In the genomic region with DNA sequence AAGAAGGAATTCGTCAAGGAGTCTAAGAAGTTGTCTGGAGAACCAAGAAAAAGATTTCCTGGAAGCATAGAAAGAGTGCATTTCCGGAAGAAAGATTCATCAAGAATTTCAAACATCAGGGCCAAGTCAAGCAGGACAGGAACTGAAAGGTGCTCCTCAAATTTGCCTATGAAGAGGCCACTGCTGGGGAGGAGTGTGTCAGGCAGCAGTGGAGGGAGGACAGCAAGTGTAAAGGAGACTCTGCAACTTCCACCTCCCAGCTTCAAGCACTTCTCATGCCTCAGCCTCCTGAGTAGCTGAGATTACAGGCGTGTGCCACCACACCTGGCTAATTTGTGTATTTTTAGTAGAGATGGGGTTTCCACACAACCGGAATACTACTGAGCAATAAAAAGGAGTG, we compare ENCODE assay signal across 6 cellular contexts.
DNase-seq lines count a peak whose midpoint lies in the region; ATAC-seq, FAIRE-seq and TF ChIP-seq lines count a peak whose summit lies in the region.
"Not testable (repeated sequence)": the region's sequence is repeated elsewhere in the genome, so short reads cannot be mapped to it uniquely, and the experiment has no call there.

No MANE protein-coding gene starts in this region.

- not testable (repeated sequence) for H3K36me3 Mint-ChIP-seq in memory B cell

- peaks cover 12% of the 10 kb centered on the region for H3K4me1 Mint-ChIP-seq in memory B cell

- TF ChIP-seq RAD21 in GM12878 (IDR thresholded peaks at IDR 0.05; ENCODE audit: insufficient read depth, low read depth, low read length) = not testable (repeated sequence)

- TF ChIP-seq CTCF in GM12865 (IDR thresholded peaks at IDR 0.05; ENCODE audit: insufficient read depth, low read depth, low read length, missing control alignments); OCI-LY7 (conservative IDR thresholded peaks at IDR 0.05; ENCODE audit: low read length); GM12878 (IDR thresholded peaks at IDR 0.05 in 2 of 3, conservative IDR thresholded peaks at IDR 0.05 in 1 of 3; ENCODE audit: control insufficient read depth in 2 of 3, extremely low read depth in 1 of 3, insufficient read depth in 1 of 3, low read depth in 3 of 3, low read length in 3 of 3): not testable (repeated sequence)

- RAD21 ChIA-PET in GM12878 (lab: Charles Lee; ENCODE audit: unreplicated experiment) = not testable (repeated sequence)

- H3K9me3 ChIP-seq in BLaER1; Karpas-422 (ENCODE audit: low read length); OCI-LY7 (ENCODE audit: low read length); GM12878 (replicated peaks; ENCODE audit: control insufficient read depth, insufficient read depth, low read length): not testable (repeated sequence)

- not testable (repeated sequence) for H3K27me3 ChIP-seq in BLaER1; Karpas-422 (ENCODE audit: low read length); GM12878 (replicated peaks in 1 of 2; ENCODE audit: control insufficient read depth in 2 of 2, insufficient read depth in 2 of 2, low read length in 1 of 2)

- not testable (repeated sequence) for H3K27ac ChIP-seq in BLaER1; Karpas-422 (ENCODE audit: low read length); OCI-LY7 (ENCODE audit: low read depth, low read length, poor library complexity, severe bottlenecking); GM12878 (ENCODE audit: control insufficient read depth, insufficient read depth)

- not testable (repeated sequence) for H3K36me3 ChIP-seq in BLaER1; Karpas-422 (ENCODE audit: insufficient read depth, low read length); OCI-LY7 (ENCODE audit: insufficient read depth, low read length); GM12878 (ENCODE audit: control insufficient read depth in 2 of 2, insufficient read depth in 2 of 2, low read length in 1 of 2)

- intact Hi-C loops in OCI-LY7 (cut with micrococcal nuclease; ENCODE audit: unreplicated experiment); GM12878 (cut with micrococcal nuclease; ENCODE audit: unreplicated experiment): not testable (repeated sequence)

- 25% methylated on average over 4 of the region's 4 CpGs for WGBS in GM12878 (ENCODE audit: insufficient coverage, insufficient replicate concordance, low lambda C conversion rate, missing lambda C conversion rate)

- not testable (repeated sequence) for H3K4me1 ChIP-seq in BLaER1; Karpas-422 (ENCODE audit: low read length); GM12878 (ENCODE audit: control insufficient read depth, insufficient read depth, low read length)
- H3K4me1 ChIP-seq in OCI-LY7 (ENCODE audit: insufficient read depth, low read length, poor library complexity, severe bottlenecking) = peaks cover 14% of the 10 kb centered on the region

- peak overlapping the region; percentile 28 for H3K27ac Mint-ChIP-seq in memory B cell

- ATAC-seq in GM12878 = peak; percentile 50; the same call in 2 of the 3 replicates
- peak; percentile 49 for ATAC-seq in memory B cell (ENCODE audit: low read depth)

- H4K20me1 ChIP-seq in BLaER1; Karpas-422 (ENCODE audit: insufficient read depth, low read depth, low read length); OCI-LY7 (ENCODE audit: insufficient read depth, low read length); GM12878 (ENCODE audit: control insufficient read depth, insufficient read depth): not testable (repeated sequence)

- not testable (repeated sequence) for H3K9ac ChIP-seq in BLaER1; Karpas-422 (ENCODE audit: low read length); GM12878 (ENCODE audit: control insufficient read depth, insufficient read depth, low read length)

- H3K4me3 ChIP-seq in BLaER1; GM12865 (ENCODE audit: low read depth, low read length); Karpas-422 (ENCODE audit: low read length); OCI-LY7 (ENCODE audit: low read depth, low read length, poor library complexity, severe bottlenecking); GM12878: not testable (repeated sequence)

- in situ Hi-C loops in GM12878 (cut with MboI) = loop anchor here (25.0 kb wide), 2 partner anchors 541 to 666 kb away; no protein-coding TSS in a partner anchor

- H3K27me3 Mint-ChIP-seq in memory B cell = not testable (repeated sequence)

- H3K9me3 Mint-ChIP-seq in memory B cell = not testable (repeated sequence)

- H3K79me2 ChIP-seq in Karpas-422 (ENCODE audit: low read length); OCI-LY7 (ENCODE audit: insufficient read depth, low read depth, low read length); GM12878 (ENCODE audit: control insufficient read depth, insufficient read depth, low read length): not testable (repeated sequence)

- not testable (repeated sequence) for BruUV-seq in OCI-LY7 (replicated peaks; lab: Mats Ljungman, UMichigan); GM12878 (replicated peaks; lab: Mats Ljungman, UMichigan)

- not testable (repeated sequence) for H2AFZ ChIP-seq in Karpas-422 (ENCODE audit: low read length); OCI-LY7 (ENCODE audit: low read length); GM12878 (ENCODE audit: control insufficient read depth, low read depth, low read length)

- TF ChIP-seq POLR2A in GM12878 (IDR thresholded peaks at IDR 0.05; ENCODE audit: low read depth, low read length) = not testable (repeated sequence)

- not testable (repeated sequence) for H3K9me2 ChIP-seq in Karpas-422 (replicated peaks; ENCODE audit: insufficient read depth, low read length); OCI-LY7 (ENCODE audit: insufficient read depth, low read length)

- CTCF ChIA-PET in OCI-LY7 (lab: Charles Lee; ENCODE audit: unreplicated experiment); GM12878 (lab: Yijun Ruan, JAX): not testable (repeated sequence)

- not testable (repeated sequence) for FAIRE-seq in GM12878 (lab: Jason Lieb, UNC)

- SMC1A ChIA-PET in GM12878 (lab: Charles Lee; ENCODE audit: uncharacterized antibody, unreplicated experiment) = not testable (repeated sequence)

- peak; percentile 54 for DNase-seq in GM12865 (ENCODE audit: low read depth)
- DNase-seq in Karpas-422 = peak; percentile 46
- peak; percentile 50 for DNase-seq in OCI-LY7 (ENCODE audit: low spot score)
- not testable (repeated sequence) for DNase-seq in GM12878 (ENCODE audit: low read depth, low spot score); memory B cell (ENCODE audit: low spot score in 2 of 2)

- not testable (repeated sequence) for TF ChIP-seq EP300 in GM12878 (IDR thresholded peaks at IDR 0.05; ENCODE audit: borderline replicate concordance in 1 of 2, control insufficient read depth in 1 of 2, low read depth in 2 of 2, low read length in 2 of 2)

- peak overlapping the region; percentile 12 for H3K4me3 Mint-ChIP-seq in memory B cell

- H3K4me2 ChIP-seq in BLaER1 (0 out of 2 replicates have a peak overlapping the region, but pooled peaks have one; percentile 7), Karpas-422 (ENCODE audit: low read depth, low read length, poor library complexity, severe bottlenecking) (peak overlapping the region; percentile 0), OCI-LY7 (ENCODE audit: low read length) (peak overlapping the region; percentile 29; the same call in 1 of the 2 replicates), GM12878 (ENCODE audit: control insufficient read depth, insufficient read depth) (peak overlapping the region; percentile 22; the same call in 1 of the 2 replicates)

- POLR2A ChIA-PET in OCI-LY7 (lab: Charles Lee); GM12878 (lab: Charles Lee): not testable (repeated sequence)

TF ChIP-seq in GM12878, 131 proteins besides CTCF, POLR2A, EP300 and RAD21:
- TF ChIP-seq SPI1 (IDR thresholded peaks at IDR 0.05; ENCODE audit: borderline replicate concordance, insufficient read depth, low read depth, low read length) = peak; percentile 23; the same call in 1 of the 2 replicates
